Comparison of ENCODE assay signal across 8 cellular contexts in the genomic region with DNA sequence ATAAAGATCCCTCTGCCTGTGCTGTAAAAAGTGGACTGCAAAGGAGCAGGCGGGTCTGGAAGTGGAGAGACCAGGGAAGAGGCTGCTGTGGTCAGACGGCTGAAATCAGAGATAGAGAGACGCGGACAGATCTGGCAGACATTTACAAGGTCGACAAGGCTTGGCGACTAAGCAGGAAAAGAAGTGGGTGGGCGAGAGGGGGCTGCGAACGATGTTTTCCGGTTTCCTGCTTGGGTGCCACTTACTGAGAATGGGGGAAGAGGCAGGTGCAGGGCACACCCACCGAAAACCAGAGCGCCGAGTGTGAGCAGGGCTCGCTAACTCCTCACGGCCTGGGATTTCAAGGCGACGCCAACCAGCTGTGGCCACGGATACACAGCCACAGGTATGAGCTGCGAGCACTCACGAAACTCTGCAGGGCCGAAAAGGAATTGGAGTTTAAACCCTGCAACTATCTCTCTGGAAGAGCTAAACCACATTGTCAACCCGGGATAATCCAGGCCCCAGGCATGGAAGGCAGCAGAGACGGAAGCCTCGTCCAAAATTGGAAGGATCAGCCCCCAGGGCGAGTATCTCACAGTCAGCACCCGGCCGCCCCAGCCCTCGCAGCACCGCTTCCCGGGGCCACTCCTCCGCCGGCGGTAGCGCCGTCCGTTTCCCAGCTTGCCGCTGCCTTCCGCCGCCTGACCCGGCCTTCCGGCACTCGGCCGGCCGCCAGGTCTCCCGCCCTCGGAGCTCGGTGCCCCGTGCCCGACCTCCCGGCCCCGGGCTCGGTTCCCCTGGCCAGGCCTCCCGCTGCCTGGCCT. TPM values are rescaled to one million over a fixed set of nuclear protein-coding genes. Genes with fewer than 3 reads are reported as not detected.
A peak's percentile ranks its signal among the peaks of the same experiment; 100 is the strongest.
DNase-seq lines count a peak whose midpoint lies in the region; ATAC-seq and TF ChIP-seq lines count a peak whose summit lies in the region.

No MANE protein-coding gene starts in this region.

- peak; percentile 24 to 83 (median 43) for DNase-seq in CD4-positive, CD25-positive, alpha-beta regulatory T cell
- DNase-seq in T-helper 9 cell (peak; percentile 28), body of pancreas (peak; percentile 71 to 74 (median 72)), sigmoid colon (peak; percentile 87)

- TF ChIP-seq CTCF in body of pancreas (IDR thresholded peaks at IDR 0.05) = peak in 1 of 7 experiments; percentile 9
- no peak for TF ChIP-seq CTCF in sigmoid colon (IDR thresholded peaks at IDR 0.05)

- no peak for TF ChIP-seq POLR2A in body of pancreas (IDR thresholded peaks at IDR 0.05)
- no peak for TF ChIP-seq POLR2A in sigmoid colon (IDR thresholded peaks at IDR 0.05)

- H3K4me3 ChIP-seq in CD4-positive, CD25-positive, alpha-beta regulatory T cell (ENCODE audit: low read depth, low read length) = peak overlapping the region; percentile 73
- peak overlapping the region; percentile 62 to 88 for H3K4me3 ChIP-seq in body of pancreas
- H3K4me3 ChIP-seq in iPS-11a (ENCODE audit: low read depth, low read length) = peak overlapping the region; percentile 88
- peak overlapping the region; percentile 78 to 87 (median 86) for H3K4me3 ChIP-seq in sigmoid colon

- no peak for ATAC-seq in CD4-positive, CD25-positive, alpha-beta regulatory T cell (ENCODE audit: low read depth in 2 of 2)
- ATAC-seq in GM19372 (IDR thresholded peaks at IDR 0.05; ENCODE audit: low read depth, unreplicated experiment) (peak; percentile 17), HG03520 (IDR thresholded peaks at IDR 0.05; ENCODE audit: unreplicated experiment) (peak; percentile 5), body of pancreas (peak; percentile 51), HG03565 (IDR thresholded peaks at IDR 0.05; ENCODE audit: unreplicated experiment) (no peak)

- H3K36me3 ChIP-seq in CD4-positive, CD25-positive, alpha-beta regulatory T cell (ENCODE audit: control insufficient read depth, insufficient read depth, low read length) = peaks cover 14% of the 10 kb centered on the region
- H3K36me3 ChIP-seq in body of pancreas (replicated peaks in 1 of 2; ENCODE audit: insufficient read depth in 1 of 2, low read depth in 2 of 2) (no peaks in the 10 kb centered on the region), sigmoid colon (no peaks in the 10 kb centered on the region)

- H3K27ac Mint-ChIP-seq in CD4-positive, CD25-positive, alpha-beta regulatory T cell = peak overlapping the region; percentile 68 to 94 (median 94)

- no peaks in the 10 kb centered on the region for H3K27me3 Mint-ChIP-seq in CD4-positive, CD25-positive, alpha-beta regulatory T cell

- H3K9me3 ChIP-seq in CD4-positive, CD25-positive, alpha-beta regulatory T cell (ENCODE audit: control insufficient read depth in 2 of 2, low read length in 2 of 2) = no peaks in the 10 kb centered on the region
- H3K9me3 ChIP-seq in body of pancreas (no peaks in the 10 kb centered on the region), sigmoid colon (no peaks in the 10 kb centered on the region)

- H3K36me3 Mint-ChIP-seq in CD4-positive, CD25-positive, alpha-beta regulatory T cell = peaks cover 25% of the 10 kb centered on the region

- peaks cover 34 to 63% (median 49%) of the 10 kb centered on the region in 4 donors for H3K4me1 Mint-ChIP-seq in CD4-positive, CD25-positive, alpha-beta regulatory T cell

- H3K27ac ChIP-seq in CD4-positive, CD25-positive, alpha-beta regulatory T cell (ENCODE audit: insufficient read depth, low read length, poor library complexity, severe bottlenecking) = peak overlapping the region; percentile 84
- peak overlapping the region; percentile 81 to 98 (median 95) for H3K27ac ChIP-seq in body of pancreas
- peak overlapping the region; percentile 94 to 100 (median 97) for H3K27ac ChIP-seq in sigmoid colon

- intact Hi-C loops in body of pancreas (cut with DNase I) = no loop called here
- intact Hi-C loops in sigmoid colon (cut with DNase I) = loop anchor here (1.0 to 5.0 kb wide), 6 partner anchors 86 to 384 kb away; a partner anchor contains a TSS

- H3K27me3 ChIP-seq in CD4-positive, CD25-positive, alpha-beta regulatory T cell (ENCODE audit: control insufficient read depth, insufficient read depth, low read length) = no peaks in the 10 kb centered on the region
- H3K27me3 ChIP-seq in body of pancreas = no peaks in the 10 kb centered on the region
- H3K27me3 ChIP-seq in sigmoid colon = no peaks in the 10 kb centered on the region

- no peaks in the 10 kb centered on the region for H3K9me3 Mint-ChIP-seq in CD4-positive, CD25-positive, alpha-beta regulatory T cell

- peaks cover 54% of the 10 kb centered on the region for H3K4me1 ChIP-seq in CD4-positive, CD25-positive, alpha-beta regulatory T cell (ENCODE audit: control insufficient read depth, insufficient read depth, low read length, poor library complexity, severe bottlenecking)
- H3K4me1 ChIP-seq in body of pancreas (peaks cover 37% of the 10 kb centered on the region), sigmoid colon (peaks cover 0 to 55% (median 36%) of the 10 kb centered on the region in 4 donors)

- H3K4me3 Mint-ChIP-seq in CD4-positive, CD25-positive, alpha-beta regulatory T cell = peak overlapping the region; percentile 90 to 94 (median 92)

- 0% methylated on average over 17 to 53 of the region's 53 CpGs for WGBS in body of pancreas, 2 donors
- WGBS in sigmoid colon, 2 donors = 0 to 1% methylated on average over 53 of the region's 53 CpGs

- TF ChIP-seq EP300 in sigmoid colon (IDR thresholded peaks at IDR 0.05) = no peak

RNA-seq across cellular contexts. Expression of a gene that starts 0.8 kb away (rescaled TPM):
- total RNA-seq in CD4-positive, CD25-positive, alpha-beta regulatory T cell = 26.1 TPM
- polyA plus RNA-seq in CD4-positive, CD25-positive, alpha-beta regulatory T cell = 10 to 100 TPM; 11.5 to 19.3 (median 13.0) TPM
- total RNA-seq in body of pancreas (1 to 10 TPM; 4.9 to 6.5 TPM), sigmoid colon (10 to 100 TPM in 3 of 4 donors, 1 to 10 TPM in 1; 9.4 to 20.3 (median 17.7) TPM)
- polyA plus RNA-seq in sigmoid colon = 10 to 100 TPM; 35.7 to 70.1 (median 48.6) TPM

RNA-seq across cellular contexts. Expression of a gene that starts 1.1 kb away (rescaled TPM):
- total RNA-seq in CD4-positive, CD25-positive, alpha-beta regulatory T cell = 10.1 TPM
- polyA plus RNA-seq in CD4-positive, CD25-positive, alpha-beta regulatory T cell = 10 to 100 TPM; 11.4 to 20.1 (median 17.0) TPM
- total RNA-seq in body of pancreas (10 to 100 TPM in 1 of 2 donors, 1 to 10 TPM in 1; 4.6 to 15.0 TPM), sigmoid colon (10 to 100 TPM; 18.7 to 32.1 (median 29.9) TPM)
- polyA plus RNA-seq in sigmoid colon = 10 to 100 TPM; 12.0 to 67.3 (median 30.5) TPM

Comparison
In these comparisons a context has a peak if more than half of its experiments do, and no peak if none do; other contexts are left out.
1. ATAC-seq: peak in GM19372 (single experiment), HG03520 (single experiment) and body of pancreas (single experiment); none in CD4-positive, CD25-positive, alpha-beta regulatory T cell (0 of 2) and HG03565 (single experiment).
2. DNase-seq: peak in every context shown above with its lines; median percentile 87 in sigmoid colon; 72 in body of pancreas; 43 in CD4-positive, CD25-positive, alpha-beta regulatory T cell; 28 in T-helper 9 cell.
3. Peak in every context shown above with its lines, with median percentiles within 50 percentile points of each other: H3K27ac ChIP-seq and H3K4me3 ChIP-seq.